ENCODE assay signal across 15 cellular contexts in the genomic region with DNA sequence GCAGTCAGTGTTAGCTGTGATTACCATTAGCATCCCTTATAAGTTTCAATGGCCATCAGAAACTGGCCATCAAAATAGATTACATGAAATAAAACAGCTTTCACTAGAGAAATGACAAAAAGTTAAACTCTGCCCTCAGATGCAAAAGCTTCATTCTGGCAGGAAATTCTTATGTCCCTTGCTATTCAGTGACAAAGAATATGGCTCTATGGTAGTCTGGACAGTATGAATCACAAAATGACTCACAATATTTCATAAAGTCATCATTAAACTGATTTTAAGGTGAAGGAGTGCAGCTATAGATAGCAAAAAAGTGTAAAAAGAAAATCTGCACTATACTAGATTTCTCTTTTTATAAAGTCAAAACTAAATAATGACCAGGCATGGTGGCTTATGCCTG. TPM values are rescaled to one million over a fixed set of nuclear protein-coding genes. Genes with fewer than 3 reads are reported as not detected.
DNase-seq lines count a peak whose midpoint lies in the region; ATAC-seq and TF ChIP-seq lines count a peak whose summit lies in the region.
"Had no signal": no experiment of that assay in that cellular context is flagged by ENCODE, and none has a peak within 500 bp of the region (broad histone marks: within the 10 kb centered on the region; RNA-seq: fewer than 3 reads in every experiment).

No MANE protein-coding gene starts in this region.

- H3K9me3 ChIP-seq in right atrium auricular region (no peaks in the 10 kb centered on the region), ovary (no peaks in the 10 kb centered on the region)
- H3K9me3 ChIP-seq: MG63, psoas muscle, suprapubic skin had no signal

- H3K27ac ChIP-seq in VCaP (peak overlapping the region; percentile 97; the same call in 1 of the 2 replicates), right atrium auricular region (no peak overlapping the region), ovary (no peak overlapping the region)
- H3K27ac ChIP-seq: psoas muscle, suprapubic skin had no signal

- TF ChIP-seq POLR2A in ovary (IDR thresholded peaks at IDR 0.05), result no peak

- peaks cover 0 to 14% of the 10 kb centered on the region in 2 donors for H3K4me1 ChIP-seq in right atrium auricular region
- H3K4me1 ChIP-seq in ovary (ENCODE audit: insufficient read depth), result no peaks in the 10 kb centered on the region
- H3K4me1 ChIP-seq: psoas muscle had no signal

- H3K4me3 ChIP-seq in right atrium auricular region (no peak overlapping the region), ovary (no peak overlapping the region)
- H3K4me3 ChIP-seq: MG63, psoas muscle, suprapubic skin had no signal

- H3K36me3 ChIP-seq in right atrium auricular region (no peaks in the 10 kb centered on the region), ovary (no peaks in the 10 kb centered on the region)

- ATAC-seq in GM18909 (IDR thresholded peaks at IDR 0.05; ENCODE audit: poor library complexity, unreplicated experiment), result peak; percentile 21
- ATAC-seq in HG02885 (IDR thresholded peaks at IDR 0.05; ENCODE audit: poor library complexity, unreplicated experiment), result peak; percentile 25

- DNase-seq in lung microvascular endothelial cell (ENCODE audit: low read depth in 2 of 2), result peak; percentile 45 to 51
- DNase-seq in NCI-H2107 (lab: John Stamatoyannopoulos, UW), result no peak
- DNase-seq in activated CD4-positive, alpha-beta T cell treated with anti-CD3 and anti-CD28 coated beads, Interleukin-2, amount 50 U/mL, for 4 hours, result no peak
- no peak for DNase-seq in right atrium auricular region (ENCODE audit: low spot score)
- DNase-seq in ovary, result no peak
- DNase-seq: activated CD4-positive, alpha-beta T cell treated with anti-CD3 and anti-CD28 coated beads for 1 hour; activated T-cell treated with anti-CD3 and anti-CD28 coated beads, Interleukin-2, amount 50 U/mL, for 1 hour; hippocampal formation; naive B cell; psoas muscle had no signal

- TF ChIP-seq EP300 in ovary (IDR thresholded peaks at IDR 0.05), result no peak

- H3K27me3 ChIP-seq in right atrium auricular region (no peaks in the 10 kb centered on the region), ovary (no peaks in the 10 kb centered on the region)
- H3K27me3 ChIP-seq: MG63, suprapubic skin had no signal

- intact Hi-C loops in ovary (cut with DNase I), result loop anchor here in 1 of 4 donors (10.0 kb wide), 1 partner anchor 743 kb away; no protein-coding TSS in a partner anchor

- TF ChIP-seq CTCF in VCaP (conservative IDR thresholded peaks at IDR 0.05) (no peak), right atrium auricular region (IDR thresholded peaks at IDR 0.05) (no peak), ovary (IDR thresholded peaks at IDR 0.05) (no peak)

RNA-seq across cellular contexts. Expression of gene NSUN6, which starts 43.4 kb away (rescaled TPM):
- total RNA-seq in lung microvascular endothelial cell, result 2.4 and 3.8 TPM in 2 replicates
- 1 to 10 TPM; 5.3 to 8.8 TPM for total RNA-seq in right atrium auricular region
- total RNA-seq in ovary, result 10 to 100 TPM; 13.0 to 19.5 (median 15.5) TPM
- polyA plus RNA-seq in ovary, result 1 to 10 TPM; 8.9 to 9.7 TPM

RNA-seq across cellular contexts. Expression of gene ARL5B, which starts 51.3 kb away (rescaled TPM):
- total RNA-seq in lung microvascular endothelial cell (13.1 and 16.1 TPM in 2 replicates), right atrium auricular region (1 to 10 TPM; 7.9 to 9.2 TPM), ovary (10 to 100 TPM; 10.5 to 19.1 (median 13.0) TPM)
- polyA plus RNA-seq in ovary, result 1 to 10 TPM; 6.0 to 7.2 TPM

Comparison
In these comparisons a context has a peak if more than half of its experiments do, and no peak if none do; other contexts are left out.
1. DNase-seq: peak in lung microvascular endothelial cell (2 of 2); none in NCI-H2107 (single experiment), activated CD4-positive, alpha-beta T cell treated with anti-CD3 and anti-CD28 coated beads, Interleukin-2, amount 50 U/mL, for 4 hours (0 of 2), right atrium auricular region (single experiment) and ovary (0 of 5).